7 cellular contexts compared by ENCODE assay signal in genomic region chrX:94871640-94872039, GRCh38.
"Had no signal": no experiment of that assay in that cellular context is flagged by ENCODE, and none has a peak within 500 bp of the region (broad histone marks: within the 10 kb centered on the region; RNA-seq: fewer than 3 reads in every experiment).

No MANE protein-coding gene starts in this region.

- H3K4me1 Mint-ChIP-seq: IgD-negative memory B cell had no signal

- ATAC-seq: HepG2, K562 had no signal

- DNase-seq: IMR-90, KBM-7, KG1 had no signal

- H3K27ac ChIP-seq: HL-60 had no signal

- H3K4me3 Mint-ChIP-seq: IgD-negative memory B cell had no signal

- H3K27me3 Mint-ChIP-seq: IgD-negative memory B cell had no signal

- H3K4me3 ChIP-seq: K562 had no signal

- H3K36me3 Mint-ChIP-seq: IgD-negative memory B cell had no signal
